ENCODE assay signal across 17 cellular contexts in genomic region chr9:134724912-134725604, GRCh38.
A peak's percentile ranks its signal among the peaks of the same experiment; 100 is the strongest.
DNase-seq lines count a peak whose midpoint lies in the region; ATAC-seq and TF ChIP-seq lines count a peak whose summit lies in the region.
"Had no signal": no experiment of that assay in that cellular context is flagged by ENCODE, and none has a peak within 500 bp of the region (broad histone marks: within the 10 kb centered on the region; RNA-seq: fewer than 3 reads in every experiment).

No MANE protein-coding gene starts in this region.

- H3K4me3 ChIP-seq in BLaER1 treated with 17β-estradiol and CSF1 and Interleukin-3, amounts not matched to agents 10 nM and 100 nM: no peak overlapping the region; a peak in 1 of 20 replicates
- H3K4me3 ChIP-seq in gastroesophageal sphincter (no peak overlapping the region), Karpas-422 (ENCODE audit: low read length) (no peak overlapping the region)
- H3K4me3 ChIP-seq in CD4-positive, alpha-beta memory T cell (ENCODE audit: low read length in 2 of 2): no peak overlapping the region
- H3K4me3 ChIP-seq: GM23338 had no signal

- no peaks in the 10 kb centered on the region for H3K36me3 Mint-ChIP-seq in T-helper 2 cell treated with Interferon-gamma antibody and Interleukin-4, amounts not matched to agents 5 μg/mL and 100 μg/mL, for 36 hours (ENCODE audit: low read depth)
- H3K36me3 Mint-ChIP-seq in stimulated activated effector memory CD8-positive, alpha-beta T cell treated with anti-CD3 and anti-CD28 coated beads, Interleukin-12 subunit alpha, Interleukin-12 subunit beta, amount 100 ng/mL, for 72 hours: no peaks in the 10 kb centered on the region
- H3K36me3 Mint-ChIP-seq in CD4-positive, alpha-beta memory T cell: no peaks in the 10 kb centered on the region

- TF ChIP-seq CTCF in gastroesophageal sphincter (IDR thresholded peaks at IDR 0.05): no peak

- no peak for TF ChIP-seq EP300 in gastroesophageal sphincter (IDR thresholded peaks at IDR 0.05)

- no peaks in the 10 kb centered on the region for H3K9me2 ChIP-seq in Karpas-422 (replicated peaks; ENCODE audit: insufficient read depth, low read length)

- H3K4me1 ChIP-seq in BLaER1 treated with 17β-estradiol and CSF1 and Interleukin-3, amounts not matched to agents 10 nM and 100 nM: peaks cover 37 to 85% (median 78%) of the 10 kb centered on the region in 10 experiments
- H3K4me1 ChIP-seq in gastroesophageal sphincter (peaks cover 0 to 60% (median 8%) of the 10 kb centered on the region in 3 donors), Karpas-422 (ENCODE audit: low read length) (no peaks in the 10 kb centered on the region)
- H3K4me1 ChIP-seq in CD4-positive, alpha-beta memory T cell (ENCODE audit: insufficient read depth, low read length): no peaks in the 10 kb centered on the region

- no peaks in the 10 kb centered on the region for H3K9me3 Mint-ChIP-seq in T-helper 2 cell treated with Interferon-gamma antibody and Interleukin-4, amounts not matched to agents 5 μg/mL and 100 μg/mL, for 36 hours
- peaks cover 2% of the 10 kb centered on the region for H3K9me3 Mint-ChIP-seq in stimulated activated effector memory CD8-positive, alpha-beta T cell treated with anti-CD3 and anti-CD28 coated beads, Interleukin-12 subunit alpha, Interleukin-12 subunit beta, amount 100 ng/mL, for 72 hours
- peaks cover 0 to 2% (median 0%) of the 10 kb centered on the region in 8 donors for H3K9me3 Mint-ChIP-seq in CD4-positive, alpha-beta memory T cell

- no peak for DNase-seq in T-helper 2 cell treated with Interferon-gamma antibody and Interleukin-4, amounts not matched to agents 5 μg/mL and 100 μg/mL, for 36 hours (ENCODE audit: low spot score)
- DNase-seq in T-helper 2 cell (no peak), Karpas-422 (no peak)
- no peak for DNase-seq in stimulated activated effector memory CD8-positive, alpha-beta T cell treated with anti-CD3 and anti-CD28 coated beads, Interleukin-12 subunit alpha, Interleukin-12 subunit beta, amount 100 ng/mL, for 72 hours (ENCODE audit: low spot score in 2 of 2)
- no peak for DNase-seq in CD4-positive, alpha-beta memory T cell
- no peak for DNase-seq in activated CD4-positive, alpha-beta T cell treated with anti-CD3 and anti-CD28 coated beads, Interleukin-2, amount 50 U/mL, for 1 hour
- DNase-seq: DMS 273 treated with DMSO at 0.1 percent for 48 hours; NCI-H187; NCI-H446 treated with DMSO at 0.1 percent for 48 hours; NK-92 treated with Interleukin-12 subunit alpha and Interleukin-12 subunit beta, amount 100 ng/mL, for 24 hours; OCI-M1 had no signal

- peak overlapping the region; percentile 34 for H3K4me3 Mint-ChIP-seq in T-helper 2 cell treated with Interferon-gamma antibody and Interleukin-4, amounts not matched to agents 5 μg/mL and 100 μg/mL, for 36 hours
- no peak overlapping the region for H3K4me3 Mint-ChIP-seq in stimulated activated effector memory CD8-positive, alpha-beta T cell treated with anti-CD3 and anti-CD28 coated beads, Interleukin-12 subunit alpha, Interleukin-12 subunit beta, amount 100 ng/mL, for 72 hours
- H3K4me3 Mint-ChIP-seq in CD4-positive, alpha-beta memory T cell: peak overlapping the region in 1 of 8 donors; percentile 23
- H3K4me3 Mint-ChIP-seq: GM23338 had no signal

- intact Hi-C loops in CD4-positive, alpha-beta memory T cell (cut with micrococcal nuclease): no loop called here

- peaks cover 19 to 94% (median 88%) of the 10 kb centered on the region in 11 experiments; a peak in 21 of 22 replicates for H4K20me1 ChIP-seq in BLaER1 treated with 17β-estradiol and CSF1 and Interleukin-3, amounts not matched to agents 10 nM and 100 nM
- H4K20me1 ChIP-seq in Karpas-422 (ENCODE audit: insufficient read depth, low read depth, low read length): no peaks in the 10 kb centered on the region

- H3K27ac Mint-ChIP-seq in T-helper 2 cell treated with Interferon-gamma antibody and Interleukin-4, amounts not matched to agents 5 μg/mL and 100 μg/mL, for 36 hours: no peak overlapping the region
- H3K27ac Mint-ChIP-seq in stimulated activated effector memory CD8-positive, alpha-beta T cell treated with anti-CD3 and anti-CD28 coated beads, Interleukin-12 subunit alpha, Interleukin-12 subunit beta, amount 100 ng/mL, for 72 hours: no peak overlapping the region
- no peak overlapping the region for H3K27ac Mint-ChIP-seq in CD4-positive, alpha-beta memory T cell
- H3K27ac Mint-ChIP-seq: GM23338 had no signal

- no peak overlapping the region for H2AFZ ChIP-seq in Karpas-422 (ENCODE audit: low read length)
- H2AFZ ChIP-seq: GM23338 had no signal

- H3K27ac ChIP-seq in BLaER1 treated with 17β-estradiol and CSF1 and Interleukin-3, amounts not matched to agents 10 nM and 100 nM: no peak overlapping the region
- H3K27ac ChIP-seq in gastroesophageal sphincter (peak overlapping the region in 3 of 4 donors; percentile 20 to 51 (median 30)), Karpas-422 (ENCODE audit: low read length) (no peak overlapping the region)
- H3K27ac ChIP-seq in CD4-positive, alpha-beta memory T cell (ENCODE audit: low read depth, low read length): no peak overlapping the region
- H3K27ac ChIP-seq: 22Rv1, C4-2B had no signal

- 71 to 79% methylated on average over 1 to 6 of the region's 17 CpGs for WGBS in gastroesophageal sphincter (ENCODE audit: low coverage in 1 of 2), 2 donors

- H3K79me2 ChIP-seq in Karpas-422 (ENCODE audit: low read length): no peaks in the 10 kb centered on the region

- H3K4me1 Mint-ChIP-seq in T-helper 2 cell treated with Interferon-gamma antibody and Interleukin-4, amounts not matched to agents 5 μg/mL and 100 μg/mL, for 36 hours (ENCODE audit: low read depth): peaks cover 12% of the 10 kb centered on the region
- peaks cover 12% of the 10 kb centered on the region for H3K4me1 Mint-ChIP-seq in stimulated activated effector memory CD8-positive, alpha-beta T cell treated with anti-CD3 and anti-CD28 coated beads, Interleukin-12 subunit alpha, Interleukin-12 subunit beta, amount 100 ng/mL, for 72 hours
- peaks cover 2 to 7% (median 6%) of the 10 kb centered on the region in 4 donors for H3K4me1 Mint-ChIP-seq in CD4-positive, alpha-beta memory T cell

- H3K36me3 ChIP-seq in BLaER1 treated with 17β-estradiol and CSF1 and Interleukin-3, amounts not matched to agents 10 nM and 100 nM: peaks cover 0 to 25% (median 11%) of the 10 kb centered on the region in 11 experiments; a peak in 10 of 22 replicates
- H3K36me3 ChIP-seq in gastroesophageal sphincter (peaks cover 0 to 29% of the 10 kb centered on the region in 2 donors), Karpas-422 (ENCODE audit: insufficient read depth, low read length) (no peaks in the 10 kb centered on the region)
- H3K36me3 ChIP-seq in CD4-positive, alpha-beta memory T cell (ENCODE audit: insufficient read depth, low read length): no peaks in the 10 kb centered on the region

- ATAC-seq in gastroesophageal sphincter: no peak
- peak; percentile 53 for ATAC-seq in stimulated activated effector memory CD8-positive, alpha-beta T cell treated with anti-CD3 and anti-CD28 coated beads, Interleukin-12 subunit alpha, Interleukin-12 subunit beta, amount 100 ng/mL, for 72 hours
- ATAC-seq: GM23338, HCT116 had no signal

- TF ChIP-seq POLR2A in gastroesophageal sphincter (IDR thresholded peaks at IDR 0.05): no peak

- H3K9ac ChIP-seq in BLaER1 treated with 17β-estradiol and CSF1 and Interleukin-3, amounts not matched to agents 10 nM and 100 nM: no peak overlapping the region
- H3K9ac ChIP-seq in Karpas-422 (ENCODE audit: low read length): no peak overlapping the region

- CTCF ChIA-PET in CD4-positive, alpha-beta memory T cell (lab: Charles Lee; ENCODE audit: partially characterized antibody): no interaction called here

- H3K9me3 ChIP-seq in BLaER1 treated with 17β-estradiol and CSF1 and Interleukin-3, amounts not matched to agents 10 nM and 100 nM (replicated peaks in 1 of 11): no peaks in the 10 kb centered on the region; a peak in 1 of 22 replicates
- no peaks in the 10 kb centered on the region for H3K9me3 ChIP-seq in gastroesophageal sphincter
- H3K9me3 ChIP-seq in CD4-positive, alpha-beta memory T cell (ENCODE audit: control insufficient read depth in 1 of 2, low read length in 2 of 2): no peaks in the 10 kb centered on the region
- H3K9me3 ChIP-seq in Karpas-422 (ENCODE audit: low read length): no peaks in the 10 kb centered on the region

- POLR2A ChIA-PET in CD4-positive, alpha-beta memory T cell (lab: Charles Lee; ENCODE audit: partially characterized antibody): no interaction called here

- H3K27me3 ChIP-seq in BLaER1 treated with 17β-estradiol and CSF1 and Interleukin-3, amounts not matched to agents 10 nM and 100 nM: peaks cover 0 to 90% (median 0%) of the 10 kb centered on the region in 11 experiments; a peak in 10 of 22 replicates
- no peaks in the 10 kb centered on the region for H3K27me3 ChIP-seq in gastroesophageal sphincter
- no peaks in the 10 kb centered on the region for H3K27me3 ChIP-seq in CD4-positive, alpha-beta memory T cell (ENCODE audit: insufficient read depth, low read length)
- H3K27me3 ChIP-seq in Karpas-422 (ENCODE audit: low read length): no peaks in the 10 kb centered on the region

- peaks cover 3% of the 10 kb centered on the region for H3K27me3 Mint-ChIP-seq in T-helper 2 cell treated with Interferon-gamma antibody and Interleukin-4, amounts not matched to agents 5 μg/mL and 100 μg/mL, for 36 hours (ENCODE audit: low read depth)
- H3K27me3 Mint-ChIP-seq in CD4-positive, alpha-beta memory T cell: peaks cover 3 to 14% of the 10 kb centered on the region in 2 donors

- peak overlapping the region; percentile 64 to 94 (median 83) for H3K4me2 ChIP-seq in BLaER1 treated with 17β-estradiol and CSF1 and Interleukin-3, amounts not matched to agents 10 nM and 100 nM
- H3K4me2 ChIP-seq in Karpas-422 (ENCODE audit: low read depth, low read length, poor library complexity, severe bottlenecking): no peak overlapping the region
- H3K4me2 ChIP-seq: GM23338 had no signal

Comparison
In these comparisons a context has a peak if more than half of its experiments do, and no peak if none do; other contexts are left out.
1. H3K27ac ChIP-seq: peak in gastroesophageal sphincter (3 of 4); none in BLaER1 treated with 17β-estradiol and CSF1 and Interleukin-3, amounts not matched to agents 10 nM and 100 nM (0 of 11), CD4-positive, alpha-beta memory T cell (single experiment) and Karpas-422 (single experiment).